ENCODE assay signal across 1 cellular context in genomic region chr15:82904574-82904973, GRCh38.
TF ChIP-seq lines count a peak whose summit lies in the region.

No MANE protein-coding gene starts in this region.

TF ChIP-seq in WTC11, 78 proteins besides CTCF, POLR2A, EP300 and RAD21 (continued from another document):
- TF ChIP-seq ZNF425 (CRISPR knock-in tag; conservative IDR thresholded peaks at IDR 0.05), result no peak
- TF ChIP-seq ATF3 (CRISPR knock-in tag; conservative IDR thresholded peaks at IDR 0.05), result no peak
- no peak for TF ChIP-seq TEAD1 (CRISPR knock-in tag; IDR thresholded peaks at IDR 0.05)
- TF ChIP-seq ATF1 (CRISPR knock-in tag; IDR thresholded peaks at IDR 0.05), result no peak
- TF ChIP-seq TEAD4 (CRISPR knock-in tag; IDR thresholded peaks at IDR 0.05), result no peak
- TF ChIP-seq STAT6 (CRISPR knock-in tag; conservative IDR thresholded peaks at IDR 0.05; ENCODE audit: low read depth), result no peak
